8 cellular contexts compared by ENCODE assay signal in genomic region chr3:4977889-4978258, GRCh38. TPM values are rescaled to one million over a fixed set of nuclear protein-coding genes. Genes with fewer than 3 reads are reported as not detected.
DNase-seq lines count a peak whose midpoint lies in the region; ATAC-seq and TF ChIP-seq lines count a peak whose summit lies in the region.

No MANE protein-coding gene starts in this region.

- H3K4me1 ChIP-seq in gastroesophageal sphincter, result peaks cover 0 to 51% (median 28%) of the 10 kb centered on the region in 3 donors

- peak overlapping the region; percentile 95 to 100 (median 96) for H3K27ac ChIP-seq in gastroesophageal sphincter
- H3K27ac ChIP-seq in skin epidermis, result peak overlapping the region; percentile 95 to 100 (median 99)

- no peaks in the 10 kb centered on the region for H3K9me3 ChIP-seq in gastroesophageal sphincter

- ATAC-seq in HG02938 (IDR thresholded peaks at IDR 0.05; ENCODE audit: unreplicated experiment) (peak; percentile 0), gastroesophageal sphincter (no peak), GM21825 (IDR thresholded peaks at IDR 0.05; ENCODE audit: unreplicated experiment) (no peak), HG03520 (IDR thresholded peaks at IDR 0.05; ENCODE audit: unreplicated experiment) (no peak)

- no peak for TF ChIP-seq CTCF in AG10803 (conservative IDR thresholded peaks at IDR 0.05; ENCODE audit: low read length)
- TF ChIP-seq CTCF in gastroesophageal sphincter (IDR thresholded peaks at IDR 0.05), result no peak

- TF ChIP-seq EP300 in gastroesophageal sphincter (IDR thresholded peaks at IDR 0.05), result no peak

- peak overlapping the region; percentile 96 for H3K4me3 ChIP-seq in AG10803 (ENCODE audit: low read length)
- peak overlapping the region; percentile 62 to 86 for H3K4me3 ChIP-seq in gastroesophageal sphincter
- H3K4me3 ChIP-seq in skin epidermis, result peak overlapping the region; percentile 68 to 95 (median 87)

- H3K36me3 ChIP-seq in gastroesophageal sphincter, result peaks cover 0 to 4% of the 10 kb centered on the region in 2 donors

- TF ChIP-seq POLR2A in gastroesophageal sphincter (IDR thresholded peaks at IDR 0.05), result no peak

- DNase-seq in AG10803 (ENCODE audit: low read depth) (no peak), activated T-cell treated with anti-CD3 and anti-CD28 coated beads for 24 hours (ENCODE audit: low read depth) (peak; percentile 39), NCI-H748 (lab: John Stamatoyannopoulos, UW; ENCODE audit: unreplicated experiment) (no peak)

- WGBS in gastroesophageal sphincter (ENCODE audit: low coverage in 1 of 2), 2 donors, result 0% methylated on average over 6 to 7 of the region's 17 CpGs

- H3K27me3 ChIP-seq in gastroesophageal sphincter, result no peaks in the 10 kb centered on the region

RNA-seq across cellular contexts. Expression of gene BHLHE40, which starts 1.4 kb away (rescaled TPM):
- total RNA-seq in gastroesophageal sphincter, result 10 to 100 TPM in 3 of 4 donors, 1 to 10 TPM in 1; 7.8 to 46.0 (median 14.0) TPM
